In the genomic region with DNA sequence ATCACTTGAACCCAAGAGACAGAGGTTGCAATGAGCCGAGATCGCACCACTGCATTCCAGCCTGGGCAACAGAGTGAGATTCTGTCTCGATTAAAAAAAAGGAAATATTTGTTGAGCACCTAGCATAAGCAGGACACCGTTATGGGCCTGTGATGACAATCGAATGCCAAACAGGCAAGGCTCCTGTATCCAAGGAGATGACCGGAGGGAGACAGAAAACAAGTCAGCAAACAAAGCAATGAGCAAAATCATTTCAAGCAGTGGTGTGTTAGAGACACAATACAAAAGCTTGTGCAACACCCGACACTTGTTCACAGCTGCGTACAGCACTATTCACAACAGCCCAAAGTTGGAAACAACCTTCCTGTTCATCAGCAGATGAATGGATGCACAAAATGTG, we compare ENCODE assay signal across 8 cellular contexts.
"Had no signal": no experiment of that assay in that cellular context is flagged by ENCODE, and none has a peak within 500 bp of the region (broad histone marks: within the 10 kb centered on the region; RNA-seq: fewer than 3 reads in every experiment).

No MANE protein-coding gene starts in this region.

- H2AFZ ChIP-seq: GM23248 had no signal

- H3K9me3 ChIP-seq: HAP-1 had no signal

- ATAC-seq: HCT116 had no signal

- H3K4me1 ChIP-seq: HAP-1 had no signal

- DNase-seq: GM23248, GOT3, H7, IMR-90 had no signal

- H3K9ac ChIP-seq: GM23248 had no signal

- H3K4me3 ChIP-seq: GM23248, HAP-1, K562 had no signal

- H3K36me3 ChIP-seq: HAP-1 had no signal

- H3K27ac ChIP-seq: GM23248, HL-60 had no signal
